In the genomic region with DNA sequence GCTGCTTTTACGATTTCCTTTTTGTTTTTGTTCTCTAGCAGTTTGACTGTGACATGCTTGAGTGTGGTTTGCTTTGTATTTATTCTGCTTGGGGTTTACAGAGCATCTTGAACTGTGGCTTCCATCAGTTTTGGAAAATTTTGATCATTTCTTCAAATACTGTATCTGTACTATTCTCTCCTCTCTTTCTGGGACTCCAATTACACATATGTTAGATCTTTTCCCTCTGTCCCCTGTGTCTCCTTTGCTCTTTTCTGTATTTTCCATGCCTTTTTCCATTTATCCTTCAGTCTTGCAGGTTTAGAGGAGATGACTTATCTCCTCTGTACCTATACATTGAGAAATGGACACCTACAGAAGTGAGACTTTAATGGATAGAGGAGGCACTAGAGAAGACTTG, we compare ENCODE assay signal across 23 cellular contexts.
"Had no signal": no experiment of that assay in that cellular context is flagged by ENCODE, and none has a peak within 500 bp of the region (broad histone marks: within the 10 kb centered on the region; RNA-seq: fewer than 3 reads in every experiment).

No MANE protein-coding gene starts in this region.

- H3K79me2 ChIP-seq: parathyroid adenoma had no signal

- H3K9ac ChIP-seq: parathyroid adenoma had no signal

- H2AFZ ChIP-seq: parathyroid adenoma had no signal

- H3K4me3 Mint-ChIP-seq: activated CD4-positive, alpha-beta T cell treated with anti-CD3 and anti-CD28 coated beads, Interleukin-2, amount 10 ng/mL, durations not matched to agents 7 days and 5 days; activated T-cell treated with anti-CD3 and anti-CD28 coated beads, Interleukin-2, amount 50 U/mL, for 4 hours; brain; nephron progenitor cell; stimulated activated naive B cell treated with anti-CD40 and anti-IgM and Interleukin-4, amounts not matched to agents 10 μg/mL and 1 μg/mL and 100 μg/mL, for 72 hours; T-cell; T-helper 2 cell treated with Interferon-gamma antibody and Interleukin-4, amounts not matched to agents 5 μg/mL and 100 μg/mL, for 36 hours had no signal

- H3K27ac ChIP-seq: parathyroid adenoma, vagina, WERI-Rb-1 had no signal

- H3K4me1 ChIP-seq: parathyroid adenoma had no signal

- H3K4me3 ChIP-seq: mucosa of descending colon, right lobe of liver, transverse colon, vagina had no signal

- H3K4me1 Mint-ChIP-seq: activated CD4-positive, alpha-beta T cell treated with anti-CD3 and anti-CD28 coated beads, Interleukin-2, amount 10 ng/mL, durations not matched to agents 7 days and 5 days had no signal

- ATAC-seq: activated T-cell treated with anti-CD3 and anti-CD28 coated beads, Interleukin-2, amount 50 U/mL, for 4 hours; esophagus mucosa; mucosa of descending colon; right lobe of liver; stimulated activated naive B cell treated with anti-CD40 and anti-IgM and Interleukin-4, amounts not matched to agents 10 μg/mL and 1 μg/mL and 100 μg/mL, for 72 hours; T-cell had no signal

- DNase-seq: activated CD4-positive, alpha-beta T cell treated with anti-CD3 and anti-CD28 coated beads, Interleukin-2, amount 10 ng/mL, durations not matched to agents 7 days and 5 days; activated CD4-positive, CD25-positive, alpha-beta regulatory T cell treated with anti-CD3 and anti-CD28 coated beads, Interleukin-2, amount 50 U/mL, for 72 hours; activated naive CD4-positive, alpha-beta T cell treated with Interleukin-2 at 50 U/mL for 16 hours; activated T-cell treated with anti-CD3 and anti-CD28 coated beads, Interleukin-2, amount 50 U/mL, for 4 hours; aorta; effector CD4-positive, alpha-beta T cell; hypothalamus; mesendoderm; mucosa of descending colon; nephron progenitor cell; nucleus accumbens; right lobe of liver; small intestine; stimulated activated CD4-positive, alpha-beta T cell treated with anti-CD3 and anti-CD28 coated beads, Interleukin-2, amount 100 ng/mL, for 24 hours; stimulated activated naive B cell treated with anti-CD40 and anti-IgM and Interleukin-4, amounts not matched to agents 10 μg/mL and 1 μg/mL and 100 μg/mL, for 72 hours; T-cell; transverse colon; WERI-Rb-1 had no signal

- H3K27me3 Mint-ChIP-seq: activated CD4-positive, alpha-beta T cell treated with anti-CD3 and anti-CD28 coated beads, Interleukin-2, amount 10 ng/mL, durations not matched to agents 7 days and 5 days; stimulated activated naive B cell treated with anti-CD40 and anti-IgM and Interleukin-4, amounts not matched to agents 10 μg/mL and 1 μg/mL and 100 μg/mL, for 72 hours; T-cell had no signal

- H3K9me3 ChIP-seq: right lobe of liver, vagina had no signal

- H3K36me3 ChIP-seq: WERI-Rb-1 had no signal

- H3K27ac Mint-ChIP-seq: activated CD4-positive, alpha-beta T cell treated with anti-CD3 and anti-CD28 coated beads, Interleukin-2, amount 10 ng/mL, durations not matched to agents 7 days and 5 days; nephron progenitor cell; stimulated activated naive B cell treated with anti-CD40 and anti-IgM and Interleukin-4, amounts not matched to agents 10 μg/mL and 1 μg/mL and 100 μg/mL, for 72 hours; T-cell; T-helper 2 cell treated with Interferon-gamma antibody and Interleukin-4, amounts not matched to agents 5 μg/mL and 100 μg/mL, for 36 hours had no signal

- H3K27me3 ChIP-seq: right lobe of liver, transverse colon, vagina had no signal
